In the genomic region with DNA sequence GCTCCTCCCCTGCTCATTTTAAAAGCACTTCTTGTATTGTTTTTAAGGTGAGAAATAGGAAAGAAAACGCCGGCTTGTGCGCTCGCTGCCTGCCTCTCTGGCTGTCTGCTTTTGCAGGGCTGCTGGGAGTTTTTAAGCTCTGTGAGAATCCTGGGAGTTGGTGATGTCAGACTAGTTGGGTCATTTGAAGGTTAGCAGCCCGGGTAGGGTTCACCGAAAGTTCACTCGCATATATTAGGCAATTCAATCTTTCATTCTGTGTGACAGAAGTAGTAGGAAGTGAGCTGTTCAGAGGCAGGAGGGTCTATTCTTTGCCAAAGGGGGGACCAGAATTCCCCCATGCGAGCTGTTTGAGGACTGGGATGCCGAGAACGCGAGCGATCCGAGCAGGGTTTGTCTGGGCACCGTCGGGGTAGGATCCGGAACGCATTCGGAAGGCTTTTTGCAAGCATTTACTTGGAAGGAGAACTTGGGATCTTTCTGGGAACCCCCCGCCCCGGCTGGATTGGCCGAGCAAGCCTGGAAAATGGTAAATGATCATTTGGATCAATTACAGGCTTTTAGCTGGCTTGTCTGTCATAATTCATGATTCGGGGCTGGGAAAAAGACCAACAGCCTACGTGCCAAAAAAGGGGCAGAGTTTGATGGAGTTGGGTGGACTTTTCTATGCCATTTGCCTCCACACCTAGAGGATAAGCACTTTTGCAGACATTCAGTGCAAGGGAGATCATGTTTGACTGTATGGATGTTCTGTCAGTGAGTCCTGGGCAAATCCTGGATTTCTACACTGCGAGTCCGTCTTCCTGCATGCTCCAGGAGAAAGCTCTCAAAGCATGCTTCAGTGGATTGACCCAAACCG, we compare ENCODE assay signal across 8 cellular contexts. TPM values are rescaled to one million over a fixed set of nuclear protein-coding genes. Genes with fewer than 3 reads are reported as not detected.
DNase-seq lines count a peak whose midpoint lies in the region; ATAC-seq, FAIRE-seq and TF ChIP-seq lines count a peak whose summit lies in the region.

A gene (plus strand): TSS at position 261 of the 859 bp plus-strand sequence. CDS start 469 bp downstream, at position 730.

- peak within 1 kb of the TSS; percentile 33 for H2AFZ ChIP-seq in smooth muscle cell (ENCODE audit: low read depth)

- TF ChIP-seq CTCF in kidney epithelial cell (IDR thresholded peaks at IDR 0.05; ENCODE audit: insufficient read depth, low read length, poor library complexity, severe bottlenecking), result no peak
- no peak for TF ChIP-seq CTCF in smooth muscle cell (IDR thresholded peaks at IDR 0.05; ENCODE audit: borderline replicate concordance, insufficient read depth, poor library complexity, severe bottlenecking)

- H3K27me3 ChIP-seq in BLaER1, result peaks cover 40% of the 10 kb centered on the region
- no peaks in the 10 kb centered on the region for H3K27me3 ChIP-seq in kidney epithelial cell (ENCODE audit: control insufficient read depth, insufficient read depth, low read length)
- no peaks in the 10 kb centered on the region for H3K27me3 ChIP-seq in smooth muscle cell (ENCODE audit: low read depth)

- peaks cover 55% of the 10 kb centered on the region for H3F3A ChIP-seq in smooth muscle cell (ENCODE audit: low read depth)

- no peak within 1 kb of the TSS for H3K9ac ChIP-seq in BLaER1
- H3K9ac ChIP-seq in smooth muscle cell (ENCODE audit: low read depth), result peak within 1 kb of the TSS; percentile 73

- H4K20me1 ChIP-seq in BLaER1 (no peaks in the 10 kb centered on the region; the same call in 1 of the 2 replicates), smooth muscle cell (ENCODE audit: low read depth) (no peaks in the 10 kb centered on the region)

- H3K4me1 ChIP-seq in BLaER1 (no peaks in the 10 kb centered on the region), smooth muscle cell (ENCODE audit: low read depth) (peaks cover 88% of the 10 kb centered on the region)

- H3K4me3 ChIP-seq in BLaER1, result no peak within 1 kb of the TSS; the same call in 1 of the 2 replicates
- H3K4me3 ChIP-seq in kidney epithelial cell (ENCODE audit: low read depth, low read length), result peak within 1 kb of the TSS; percentile 50
- peak within 1 kb of the TSS; percentile 71 for H3K4me3 ChIP-seq in smooth muscle cell

- 3% methylated on average over 26 of the region's 26 CpGs for WGBS in smooth muscle cell (ENCODE audit: low lambda C conversion rate)

- H3K27ac ChIP-seq in BLaER1 (no peak within 1 kb of the TSS), smooth muscle cell (ENCODE audit: low read depth) (peak within 1 kb of the TSS; percentile 89)

- 0 out of 2 replicates have a peak, but pooled peaks cover 9% of the 10 kb centered on the region for H3K9me3 ChIP-seq in BLaER1
- no peaks in the 10 kb centered on the region for H3K9me3 ChIP-seq in smooth muscle cell (replicated peaks; ENCODE audit: low read depth)

- ATAC-seq in HG02571 (IDR thresholded peaks at IDR 0.05; ENCODE audit: unreplicated experiment), result no peak

- FAIRE-seq in H54 (lab: Jason Lieb, UNC), result peak; percentile 96

- TF ChIP-seq POLR2A in H54 (IDR thresholded peaks at IDR 0.05; ENCODE audit: low read depth, low read length), result peak; percentile 61

- H3K36me3 ChIP-seq in BLaER1 (no peaks in the 10 kb centered on the region), kidney epithelial cell (ENCODE audit: control insufficient read depth, insufficient read depth, low read length) (no peaks in the 10 kb centered on the region), smooth muscle cell (ENCODE audit: low read depth) (no peaks in the 10 kb centered on the region)

- DNase-seq in H54 (ENCODE audit: insufficient read length, low spot score) (peak; percentile 55), NOMO-1 treated with DMSO at 0.1 percent for 48 hours (lab: John Stamatoyannopoulos, UW; ENCODE audit: unreplicated experiment) (peak; percentile 77), dedifferentiated amniotic fluid mesenchymal stem cell (ENCODE audit: extremely low spot score) (peak; percentile 95), kidney epithelial cell (ENCODE audit: low read depth) (peak; percentile 68), smooth muscle cell (lab: John Stamatoyannopoulos, UW; ENCODE audit: unreplicated experiment) (peak; percentile 31), GM19238 (ENCODE audit: insufficient read length, low spot score) (no peak)

- H3K79me2 ChIP-seq in smooth muscle cell (ENCODE audit: low read depth), result peaks cover 50% of the 10 kb centered on the region

- H3K4me2 ChIP-seq in BLaER1 (0 out of 2 replicates have a peak within 1 kb of the TSS, but pooled peaks have one; percentile 20), smooth muscle cell (peak within 1 kb of the TSS; percentile 93)

RNA-seq across cellular contexts. Expression of the gene that starts here (rescaled TPM):
- 1.8 and 3.6 TPM in 2 replicates for total RNA-seq in kidney epithelial cell
- 106 and 129 TPM in 2 replicates for total RNA-seq in smooth muscle cell
- polyA plus RNA-seq in smooth muscle cell, result 62.8 and 88.1 TPM in 2 replicates

Comparison
In these comparisons a context has a peak if more than half of its experiments do, and no peak if none do; other contexts are left out.
1. RNA of the gene that starts here (total RNA-seq): 106 to 129 TPM in smooth muscle cell; 1.8 to 3.6 TPM in kidney epithelial cell; every median in the first group is over 10 times any median in the second.